Comparison of ENCODE assay signal across 8 cellular contexts in the genomic region with DNA sequence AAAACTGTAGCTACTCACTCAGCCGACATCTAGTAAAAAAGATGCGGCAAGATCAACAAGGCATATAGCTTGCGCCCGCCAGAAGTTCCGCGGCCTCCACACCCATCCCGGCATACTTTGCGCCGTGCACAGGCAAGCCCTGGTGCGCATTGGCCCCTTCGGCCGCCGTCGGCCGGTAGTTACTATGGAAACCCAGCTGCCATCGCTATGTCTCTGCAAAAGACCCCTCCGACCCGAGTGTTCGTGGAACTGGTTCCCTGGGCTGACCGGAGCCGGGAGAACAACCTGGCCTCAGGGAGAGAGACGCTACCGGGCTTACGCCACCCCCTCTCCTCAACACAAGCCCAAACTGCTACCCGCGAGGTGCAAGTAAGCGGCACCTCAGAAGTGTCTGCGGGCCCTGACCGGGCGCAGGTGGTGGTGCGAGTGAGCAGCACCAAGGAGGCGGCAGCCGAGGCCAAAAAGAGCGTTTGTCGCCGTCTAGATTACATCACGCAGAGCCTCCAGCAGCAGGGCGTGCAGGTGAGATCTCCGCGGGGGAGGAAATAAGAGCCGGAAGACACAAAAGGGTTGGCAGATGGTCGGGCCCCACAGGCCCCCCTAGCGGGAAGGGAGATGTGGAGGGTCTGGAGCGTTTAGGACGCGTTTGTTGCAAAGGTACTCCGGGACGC. TPM values are rescaled to one million over a fixed set of nuclear protein-coding genes. Genes with fewer than 3 reads are reported as not detected.
DNase-seq lines count a peak whose midpoint lies in the region; ATAC-seq and TF ChIP-seq lines count a peak whose summit lies in the region.

A gene with protein sequence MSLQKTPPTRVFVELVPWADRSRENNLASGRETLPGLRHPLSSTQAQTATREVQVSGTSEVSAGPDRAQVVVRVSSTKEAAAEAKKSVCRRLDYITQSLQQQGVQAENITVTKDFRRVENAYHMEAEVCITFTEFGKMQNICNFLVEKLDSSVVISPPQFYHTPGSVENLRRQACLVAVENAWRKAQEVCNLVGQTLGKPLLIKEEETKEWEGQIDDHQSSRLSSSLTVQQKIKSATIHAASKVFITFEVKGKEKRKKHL (plus strand): TSS at position 182 of the 671 bp plus-strand sequence. CDS start 26 bp downstream, at position 208.

- peak within 1 kb of the TSS; percentile 88 for H3K4me3 ChIP-seq in HUES6 (ENCODE audit: low read depth, low read length)
- H3K4me3 ChIP-seq in OCI-LY7 (ENCODE audit: low read depth, low read length, poor library complexity, severe bottlenecking), result peak within 1 kb of the TSS; percentile 88
- peak within 1 kb of the TSS; percentile 70 to 91 (median 76) for H3K4me3 ChIP-seq in esophagus muscularis mucosa
- H3K4me3 ChIP-seq in muscle layer of duodenum (ENCODE audit: low read depth in 1 of 2, low read length in 2 of 2), result peak within 1 kb of the TSS; percentile 97 to 100

- no peaks in the 10 kb centered on the region for H3K9me3 ChIP-seq in HUES6 (ENCODE audit: control insufficient read depth, insufficient read depth, low read depth, low read length)
- H3K9me3 ChIP-seq in OCI-LY7 (ENCODE audit: low read length), result no peaks in the 10 kb centered on the region
- H3K9me3 ChIP-seq in esophagus muscularis mucosa, result no peaks in the 10 kb centered on the region
- no peaks in the 10 kb centered on the region for H3K9me3 ChIP-seq in muscle layer of duodenum (ENCODE audit: control insufficient read depth in 1 of 2, low read length in 2 of 2)

- H3K4me1 ChIP-seq in HUES6 (ENCODE audit: control insufficient read depth, insufficient read depth, low read length) (no peaks in the 10 kb centered on the region), OCI-LY7 (ENCODE audit: insufficient read depth, low read length, poor library complexity, severe bottlenecking) (peaks cover 13% of the 10 kb centered on the region), esophagus muscularis mucosa (peaks cover 0 to 12% (median 9%) of the 10 kb centered on the region in 4 donors), muscle layer of duodenum (ENCODE audit: control insufficient read depth in 1 of 2, insufficient read depth in 2 of 2, low read length in 2 of 2) (peaks cover 0 to 5% of the 10 kb centered on the region in 2 donors)

- H3K4me2 ChIP-seq in OCI-LY7 (ENCODE audit: low read length), result peak within 1 kb of the TSS; percentile 76

- H2AFZ ChIP-seq in OCI-LY7 (ENCODE audit: low read length), result peak within 1 kb of the TSS; percentile 98

- TF ChIP-seq EP300 in esophagus muscularis mucosa (IDR thresholded peaks at IDR 0.05), result no peak

- peaks cover 28% of the 10 kb centered on the region; the same call in 1 of the 2 replicates for H3K79me2 ChIP-seq in OCI-LY7 (ENCODE audit: insufficient read depth, low read depth, low read length)

- peak; percentile 96 for ATAC-seq in GM21423 (IDR thresholded peaks at IDR 0.05; ENCODE audit: unreplicated experiment)

- H3K27ac ChIP-seq in HUES6 (ENCODE audit: low read depth, low read length), result peak within 1 kb of the TSS; percentile 81
- peak within 1 kb of the TSS; percentile 93 for H3K27ac ChIP-seq in OCI-LY7 (ENCODE audit: low read depth, low read length, poor library complexity, severe bottlenecking)
- H3K27ac ChIP-seq in esophagus muscularis mucosa (replicated peaks in 1 of 4), result peak within 1 kb of the TSS; percentile 52 to 67 (median 60)
- peak within 1 kb of the TSS; percentile 68 for H3K27ac ChIP-seq in muscle layer of duodenum (ENCODE audit: low read length)

- peak within 1 kb of the TSS; percentile 87 for H3K9ac ChIP-seq in HUES6 (ENCODE audit: low read length)

- CTCF ChIA-PET in OCI-LY7 (lab: Charles Lee; ENCODE audit: unreplicated experiment), result interaction anchor here (0.6 kb wide), 1 partner anchor 710 kb away, joined by 3 read pairs; no protein-coding TSS in a partner anchor

- BruUV-seq in OCI-LY7 (replicated peaks; lab: Mats Ljungman, UMichigan), result TSS peak; percentile 80

- peak; percentile 64 for TF ChIP-seq CTCF in OCI-LY7 (conservative IDR thresholded peaks at IDR 0.05; ENCODE audit: low read length)
- TF ChIP-seq CTCF in esophagus muscularis mucosa (IDR thresholded peaks at IDR 0.05), result no peak

- H3K9me2 ChIP-seq in OCI-LY7 (ENCODE audit: insufficient read depth, low read length), result no peaks in the 10 kb centered on the region

- POLR2A ChIA-PET in OCI-LY7 (lab: Charles Lee), result interaction anchor here (0.6 to 2.6 kb wide), 8 partner anchors 10 to 670 kb away, joined by 3 to 25 read pairs (median 5); a partner anchor contains a TSS

- DNase-seq in DMS 273 treated with DMSO at 0.1 percent for 48 hours (lab: John Stamatoyannopoulos, UW) (peak; percentile 87), OCI-LY7 (ENCODE audit: low spot score) (peak; percentile 95), activated T-cell treated with anti-CD3 and anti-CD28 coated beads for 48 hours (ENCODE audit: low read depth) (peak; percentile 77), esophagus muscularis mucosa (ENCODE audit: extremely low spot score) (peak; percentile 93)
- DNase-seq in stimulated activated CD8-positive, alpha-beta memory T cell treated with anti-CD3 and anti-CD28 coated beads, Interleukin-7, amount 100 ng/mL, for 24 hours (ENCODE audit: low read depth), result peak; percentile 61

- no peaks in the 10 kb centered on the region for H3K36me3 ChIP-seq in HUES6 (ENCODE audit: control insufficient read depth, insufficient read depth, low read length)
- peaks cover 15% of the 10 kb centered on the region for H3K36me3 ChIP-seq in OCI-LY7 (ENCODE audit: insufficient read depth, low read length)
- H3K36me3 ChIP-seq in esophagus muscularis mucosa, result peaks cover 0 to 9% (median 0%) of the 10 kb centered on the region in 4 donors
- peaks cover 8 to 11% of the 10 kb centered on the region in 2 donors for H3K36me3 ChIP-seq in muscle layer of duodenum (ENCODE audit: control insufficient read depth in 1 of 2, insufficient read depth in 2 of 2, low read length in 2 of 2)

- H3K27me3 ChIP-seq in HUES6 (ENCODE audit: control insufficient read depth, insufficient read depth, low read length) (no peaks in the 10 kb centered on the region), esophagus muscularis mucosa (no peaks in the 10 kb centered on the region), muscle layer of duodenum (ENCODE audit: low read depth, low read length) (no peaks in the 10 kb centered on the region)

- TF ChIP-seq POLR2A in esophagus muscularis mucosa (IDR thresholded peaks at IDR 0.05; ENCODE audit: low read depth), result no peak

- 0% methylated on average over 23 of the region's 48 CpGs for WGBS in esophagus muscularis mucosa

- H4K20me1 ChIP-seq in OCI-LY7 (ENCODE audit: insufficient read depth, low read length), result no peaks in the 10 kb centered on the region

- intact Hi-C loops in OCI-LY7 (cut with micrococcal nuclease; ENCODE audit: unreplicated experiment) (loop anchor here (1.0 to 5.0 kb wide), 3 partner anchors 211 to 670 kb away; a partner anchor contains a TSS), esophagus muscularis mucosa (cut with DNase I) (no loop called here)

RNA-seq across cellular contexts. Expression of the gene that starts here (rescaled TPM):
- total RNA-seq in OCI-LY7 (2014; rRNA removed; shearing (Covaris generic)), result 5.9 and 7.6 TPM in 2 replicates
- total RNA-seq in OCI-LY7 (2022) (8.1 and 9.4 TPM in 2 replicates), esophagus muscularis mucosa (1 to 10 TPM; 3.1 to 5.4 (median 4.0) TPM)

Comparison
In these comparisons a context has a peak if more than half of its experiments do, and no peak if none do; other contexts are left out.
1. Peak in every context shown above with its lines: DNase-seq, ATAC-seq, H3K4me3 ChIP-seq and H3K27ac ChIP-seq.